9 cellular contexts compared by ENCODE assay signal in genomic region chr5:112929336-112930081, GRCh38.
A peak's percentile ranks its signal among the peaks of the same experiment; 100 is the strongest.
DNase-seq lines count a peak whose midpoint lies in the region; ATAC-seq and TF ChIP-seq lines count a peak whose summit lies in the region.
"Had no signal": no experiment of that assay in that cellular context is flagged by ENCODE, and none has a peak within 500 bp of the region (broad histone marks: within the 10 kb centered on the region; RNA-seq: fewer than 3 reads in every experiment).

No MANE protein-coding gene starts in this region.

- TF ChIP-seq CTCF in Loucy (conservative IDR thresholded peaks at IDR 0.05; ENCODE audit: low read length): no peak
- no peak for TF ChIP-seq CTCF in neutrophil (IDR thresholded peaks at IDR 0.05)

- no peaks in the 10 kb centered on the region for H4K20me1 ChIP-seq in Loucy (ENCODE audit: insufficient read depth, low read length, poor library complexity, severe bottlenecking)

- no peaks in the 10 kb centered on the region for H3K79me2 ChIP-seq in Loucy (ENCODE audit: insufficient read depth, low read length)

- H2AFZ ChIP-seq in Loucy (ENCODE audit: low read length): no peak overlapping the region

- H3K9me3 ChIP-seq in Loucy (ENCODE audit: insufficient read depth, low read depth, low read length) (no peaks in the 10 kb centered on the region), neutrophil (no peaks in the 10 kb centered on the region)

- no peak overlapping the region for H3K9ac ChIP-seq in Loucy (ENCODE audit: low read depth, low read length, poor library complexity, severe bottlenecking)

- peak overlapping the region; percentile 40 for H3K4me3 ChIP-seq in Loucy (ENCODE audit: low read length, poor library complexity, severe bottlenecking)
- H3K4me3 ChIP-seq in neutrophil (ENCODE audit: low read depth in 1 of 2, low read length in 1 of 2): peak overlapping the region in 1 of 2 experiments; percentile 39
- H3K4me3 ChIP-seq: lung had no signal

- no peaks in the 10 kb centered on the region for H3K36me3 ChIP-seq in Loucy (ENCODE audit: insufficient read depth, low read length)
- no peaks in the 10 kb centered on the region for H3K36me3 ChIP-seq in neutrophil

- DNase-seq in UCSD-AML1 (lab: John Stamatoyannopoulos, UW; ENCODE audit: unreplicated experiment): no peak
- no peak for DNase-seq in cerebellar nuclear complex (lab: John Stamatoyannopoulos, UW)
- no peak for DNase-seq in medulla oblongata (ENCODE audit: extremely low spot score)
- DNase-seq: T1000 had no signal

- H3F3A ChIP-seq in Loucy (ENCODE audit: low read depth): peaks cover 5% of the 10 kb centered on the region; the same call in 1 of the 2 replicates

- H3K4me2 ChIP-seq in Loucy (ENCODE audit: low read depth, low read length, poor library complexity, severe bottlenecking): peak overlapping the region; percentile 54

- H3K27ac ChIP-seq in neutrophil: peak overlapping the region; percentile 83

- peak; percentile 80 for ATAC-seq in GM18909 (IDR thresholded peaks at IDR 0.05; ENCODE audit: poor library complexity, unreplicated experiment)
- ATAC-seq in HG02642 (IDR thresholded peaks at IDR 0.05; ENCODE audit: poor library complexity, unreplicated experiment): peak; percentile 75

- no peaks in the 10 kb centered on the region for H3K9me2 ChIP-seq in Loucy (replicated peaks; ENCODE audit: low read depth, low read length)

- H3K4me1 ChIP-seq in Loucy (ENCODE audit: insufficient read depth, low read length, poor library complexity, severe bottlenecking) (peaks cover 15% of the 10 kb centered on the region), neutrophil (ENCODE audit: control insufficient read depth in 1 of 2, insufficient read depth in 1 of 2, low read depth in 1 of 2, low read length in 1 of 2) (peaks cover 49 to 60% of the 10 kb centered on the region in 2 experiments)

- H3K27me3 ChIP-seq in Loucy (ENCODE audit: insufficient read depth, low read length, poor library complexity, severe bottlenecking) (no peaks in the 10 kb centered on the region), neutrophil (no peaks in the 10 kb centered on the region)
